ENCODE assay signal across 6 cellular contexts in the genomic region with DNA sequence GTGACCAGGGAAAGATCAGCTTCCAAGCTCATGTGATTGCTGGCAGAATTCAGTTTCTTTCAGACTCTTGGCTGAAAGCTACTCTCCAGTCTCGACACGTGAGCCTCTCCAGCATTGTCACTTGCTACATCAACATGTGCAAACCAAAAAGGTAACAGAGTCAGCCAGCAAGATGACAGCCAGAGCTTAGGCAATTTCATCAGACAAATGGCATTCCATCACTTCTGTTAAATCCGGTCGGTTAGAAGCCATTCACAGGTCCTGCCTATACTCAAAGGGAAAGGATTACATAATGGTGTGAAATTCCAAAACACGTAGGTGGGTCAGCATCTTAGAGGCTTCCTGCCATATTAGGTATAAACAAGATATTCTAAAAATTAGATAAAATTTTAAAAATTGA.
"Had no signal": no experiment of that assay in that cellular context is flagged by ENCODE, and none has a peak within 500 bp of the region (broad histone marks: within the 10 kb centered on the region; RNA-seq: fewer than 3 reads in every experiment).

No MANE protein-coding gene starts in this region.

- FAIRE-seq: H1, H54 had no signal

- H2AFZ ChIP-seq: GM23338 had no signal

- DNase-seq: H9, HCEC 1CT, IMR-90 had no signal

- H3K4me2 ChIP-seq: GM23338 had no signal

- H3K4me3 ChIP-seq: GM23338 had no signal

- ATAC-seq: GM23338 had no signal
